Comparison of ENCODE assay signal across 8 cellular contexts in the genomic region with DNA sequence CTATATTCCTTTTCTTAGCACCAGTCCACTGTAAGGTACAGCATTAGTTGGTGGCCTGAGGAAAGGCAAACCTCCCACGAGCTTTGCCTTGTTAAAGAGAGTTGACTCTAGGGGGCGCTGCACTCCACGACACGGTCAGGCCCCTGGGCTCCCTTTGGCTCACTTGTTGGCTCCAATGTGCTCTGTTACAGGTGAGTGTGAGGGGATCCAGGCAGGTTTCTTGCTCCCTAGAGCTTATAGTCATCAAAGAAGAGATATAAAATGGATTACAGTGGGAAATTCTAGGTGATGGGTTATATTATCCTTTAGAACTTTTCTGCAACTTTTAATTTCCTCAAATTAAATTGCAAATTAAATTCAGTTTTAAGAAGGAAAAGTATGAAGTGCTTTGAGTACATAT. TPM values are rescaled to one million over a fixed set of nuclear protein-coding genes. Genes with fewer than 3 reads are reported as not detected.
DNase-seq lines count a peak whose midpoint lies in the region; ATAC-seq and TF ChIP-seq lines count a peak whose summit lies in the region.

No MANE protein-coding gene starts in this region.

- H3K4me3 Mint-ChIP-seq in activated CD4-positive, alpha-beta T cell treated with anti-CD3 and anti-CD28 coated beads, Interleukin-2, amount 10 ng/mL, durations not matched to agents 24 days and 14 days, result no peak overlapping the region

- intact Hi-C loops in activated CD4-positive, alpha-beta T cell treated with anti-CD3 and anti-CD28 coated beads, Interleukin-2, amount 10 ng/mL, durations not matched to agents 24 days and 14 days (cut with micrococcal nuclease), result loop anchor here (2.0 kb wide), 1 partner anchor 194 kb away; no protein-coding TSS in a partner anchor

- no peaks in the 10 kb centered on the region for H3K9me3 ChIP-seq in liver (ENCODE audit: control insufficient read depth in 4 of 4, low read length in 3 of 4)

- no peaks in the 10 kb centered on the region for H3K27me3 ChIP-seq in liver (ENCODE audit: control insufficient read depth in 4 of 4, insufficient read depth in 4 of 4, low read length in 3 of 4)

- H3K27ac Mint-ChIP-seq in activated CD4-positive, alpha-beta T cell treated with anti-CD3 and anti-CD28 coated beads, Interleukin-2, amount 10 ng/mL, durations not matched to agents 24 days and 14 days, result no peak overlapping the region

- DNase-seq in COLO668 (lab: John Stamatoyannopoulos, UW; ENCODE audit: unreplicated experiment), result peak; percentile 86
- DNase-seq in HFF-Myc (ENCODE audit: extremely low read depth, low read depth), result peak; percentile 33
- peak; percentile 92 for DNase-seq in NCI-H524 (lab: John Stamatoyannopoulos, UW)
- DNase-seq in activated CD4-positive, alpha-beta T cell treated with anti-CD3 and anti-CD28 coated beads, Interleukin-2, amount 10 ng/mL, durations not matched to agents 24 days and 14 days, result peak; percentile 95
- no peak for DNase-seq in coronary artery (ENCODE audit: low spot score)
- peak; percentile 60 to 76 (median 65) for DNase-seq in stimulated activated CD4-positive, alpha-beta T cell treated with anti-CD3 and anti-CD28 coated beads, TNF-alpha, amount 100 ng/mL, for 4 hours (ENCODE audit: low read depth in 3 of 3)

- TF ChIP-seq CTCF in HFF-Myc (IDR thresholded peaks at IDR 0.05; ENCODE audit: low read depth, low read length, missing control alignments) (peak; percentile 91), coronary artery (IDR thresholded peaks at IDR 0.05) (peak; percentile 49), liver (IDR thresholded peaks at IDR 0.05; ENCODE audit: low read depth, low read length, missing input control) (peak; percentile 75)

- 1% methylated on average over 4 of the region's 4 CpGs for WGBS in liver

- H3K9ac ChIP-seq in liver (ENCODE audit: low read depth in 1 of 2, low read length in 2 of 2), result no peak overlapping the region

- H3K36me3 ChIP-seq in liver (ENCODE audit: control insufficient read depth in 4 of 4, insufficient read depth in 3 of 4, low read depth in 1 of 4, low read length in 3 of 4), result no peaks in the 10 kb centered on the region

- no peak for ATAC-seq in GM21515 (IDR thresholded peaks at IDR 0.05; ENCODE audit: unreplicated experiment)

- H3K4me1 ChIP-seq in liver (ENCODE audit: control insufficient read depth in 4 of 4, insufficient read depth in 4 of 4, low read length in 3 of 4), result peaks cover 0 to 10% (median 4%) of the 10 kb centered on the region in 4 donors

- H3K36me3 Mint-ChIP-seq in activated CD4-positive, alpha-beta T cell treated with anti-CD3 and anti-CD28 coated beads, Interleukin-2, amount 10 ng/mL, durations not matched to agents 24 days and 14 days (ENCODE audit: low read depth), result no peaks in the 10 kb centered on the region

- peak; percentile 95 to 96 for TF ChIP-seq RAD21 in liver (IDR thresholded peaks at IDR 0.05)

- H3K27me3 Mint-ChIP-seq in activated CD4-positive, alpha-beta T cell treated with anti-CD3 and anti-CD28 coated beads, Interleukin-2, amount 10 ng/mL, durations not matched to agents 24 days and 14 days, result peaks cover 2% of the 10 kb centered on the region

- H3K27ac ChIP-seq in coronary artery, result no peak overlapping the region
- no peak overlapping the region for H3K27ac ChIP-seq in liver (ENCODE audit: low read depth in 1 of 2, low read length in 2 of 2)

- H3K9me3 Mint-ChIP-seq in activated CD4-positive, alpha-beta T cell treated with anti-CD3 and anti-CD28 coated beads, Interleukin-2, amount 10 ng/mL, durations not matched to agents 24 days and 14 days, result no peaks in the 10 kb centered on the region

- peaks cover 9% of the 10 kb centered on the region for H3K4me1 Mint-ChIP-seq in activated CD4-positive, alpha-beta T cell treated with anti-CD3 and anti-CD28 coated beads, Interleukin-2, amount 10 ng/mL, durations not matched to agents 24 days and 14 days

- H3K4me3 ChIP-seq in HFF-Myc (replicated peaks; ENCODE audit: low read depth, low read length), result no peak overlapping the region
- H3K4me3 ChIP-seq in coronary artery, result no peak overlapping the region
- H3K4me3 ChIP-seq in liver (ENCODE audit: low read depth in 1 of 3, low read length in 3 of 3), result no peak overlapping the region

TF ChIP-seq in liver, 16 proteins besides CTCF, POLR2A, EP300 and RAD21:
- TF ChIP-seq, protein P1, sequence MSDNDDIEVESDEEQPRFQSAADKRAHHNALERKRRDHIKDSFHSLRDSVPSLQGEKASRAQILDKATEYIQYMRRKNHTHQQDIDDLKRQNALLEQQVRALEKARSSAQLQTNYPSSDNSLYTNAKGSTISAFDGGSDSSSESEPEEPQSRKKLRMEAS (IDR thresholded peaks at IDR 0.05), result no peak
- TF ChIP-seq FOXA2 (IDR thresholded peaks at IDR 0.05) (no peak), EGR1 (IDR thresholded peaks at IDR 0.05; ENCODE audit: low read depth in 2 of 2) (no peak), SP1 (IDR thresholded peaks at IDR 0.05) (no peak), HNF4A (conservative IDR thresholded peaks at IDR 0.05) (no peak), HNF4G (IDR thresholded peaks at IDR 0.05) (no peak), FOXA1 (IDR thresholded peaks at IDR 0.05) (no peak), YY1 (IDR thresholded peaks at IDR 0.05) (no peak), RXRA (IDR thresholded peaks at IDR 0.05) (no peak), JUND (IDR thresholded peaks at IDR 0.05) (no peak), GABPA (IDR thresholded peaks at IDR 0.05 in 1 of 2, conservative IDR thresholded peaks at IDR 0.05 in 1 of 2) (no peak), NR2F2 (IDR thresholded peaks at IDR 0.05) (no peak), TAF1 (conservative IDR thresholded peaks at IDR 0.05) (no peak)
- TF ChIP-seq, protein P2, sequence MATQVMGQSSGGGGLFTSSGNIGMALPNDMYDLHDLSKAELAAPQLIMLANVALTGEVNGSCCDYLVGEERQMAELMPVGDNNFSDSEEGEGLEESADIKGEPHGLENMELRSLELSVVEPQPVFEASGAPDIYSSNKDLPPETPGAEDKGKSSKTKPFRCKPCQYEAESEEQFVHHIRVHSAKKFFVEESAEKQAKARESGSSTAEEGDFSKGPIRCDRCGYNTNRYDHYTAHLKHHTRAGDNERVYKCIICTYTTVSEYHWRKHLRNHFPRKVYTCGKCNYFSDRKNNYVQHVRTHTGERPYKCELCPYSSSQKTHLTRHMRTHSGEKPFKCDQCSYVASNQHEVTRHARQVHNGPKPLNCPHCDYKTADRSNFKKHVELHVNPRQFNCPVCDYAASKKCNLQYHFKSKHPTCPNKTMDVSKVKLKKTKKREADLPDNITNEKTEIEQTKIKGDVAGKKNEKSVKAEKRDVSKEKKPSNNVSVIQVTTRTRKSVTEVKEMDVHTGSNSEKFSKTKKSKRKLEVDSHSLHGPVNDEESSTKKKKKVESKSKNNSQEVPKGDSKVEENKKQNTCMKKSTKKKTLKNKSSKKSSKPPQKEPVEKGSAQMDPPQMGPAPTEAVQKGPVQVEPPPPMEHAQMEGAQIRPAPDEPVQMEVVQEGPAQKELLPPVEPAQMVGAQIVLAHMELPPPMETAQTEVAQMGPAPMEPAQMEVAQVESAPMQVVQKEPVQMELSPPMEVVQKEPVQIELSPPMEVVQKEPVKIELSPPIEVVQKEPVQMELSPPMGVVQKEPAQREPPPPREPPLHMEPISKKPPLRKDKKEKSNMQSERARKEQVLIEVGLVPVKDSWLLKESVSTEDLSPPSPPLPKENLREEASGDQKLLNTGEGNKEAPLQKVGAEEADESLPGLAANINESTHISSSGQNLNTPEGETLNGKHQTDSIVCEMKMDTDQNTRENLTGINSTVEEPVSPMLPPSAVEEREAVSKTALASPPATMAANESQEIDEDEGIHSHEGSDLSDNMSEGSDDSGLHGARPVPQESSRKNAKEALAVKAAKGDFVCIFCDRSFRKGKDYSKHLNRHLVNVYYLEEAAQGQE (IDR thresholded peaks at IDR 0.05), result no peak
- TF ChIP-seq, protein P3, sequence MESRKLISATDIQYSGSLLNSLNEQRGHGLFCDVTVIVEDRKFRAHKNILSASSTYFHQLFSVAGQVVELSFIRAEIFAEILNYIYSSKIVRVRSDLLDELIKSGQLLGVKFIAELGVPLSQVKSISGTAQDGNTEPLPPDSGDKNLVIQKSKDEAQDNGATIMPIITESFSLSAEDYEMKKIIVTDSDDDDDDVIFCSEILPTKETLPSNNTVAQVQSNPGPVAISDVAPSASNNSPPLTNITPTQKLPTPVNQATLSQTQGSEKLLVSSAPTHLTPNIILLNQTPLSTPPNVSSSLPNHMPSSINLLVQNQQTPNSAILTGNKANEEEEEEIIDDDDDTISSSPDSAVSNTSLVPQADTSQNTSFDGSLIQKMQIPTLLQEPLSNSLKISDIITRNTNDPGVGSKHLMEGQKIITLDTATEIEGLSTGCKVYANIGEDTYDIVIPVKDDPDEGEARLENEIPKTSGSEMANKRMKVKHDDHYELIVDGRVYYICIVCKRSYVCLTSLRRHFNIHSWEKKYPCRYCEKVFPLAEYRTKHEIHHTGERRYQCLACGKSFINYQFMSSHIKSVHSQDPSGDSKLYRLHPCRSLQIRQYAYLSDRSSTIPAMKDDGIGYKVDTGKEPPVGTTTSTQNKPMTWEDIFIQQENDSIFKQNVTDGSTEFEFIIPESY (IDR thresholded peaks at IDR 0.05), result no peak
- TF ChIP-seq, protein P4, sequence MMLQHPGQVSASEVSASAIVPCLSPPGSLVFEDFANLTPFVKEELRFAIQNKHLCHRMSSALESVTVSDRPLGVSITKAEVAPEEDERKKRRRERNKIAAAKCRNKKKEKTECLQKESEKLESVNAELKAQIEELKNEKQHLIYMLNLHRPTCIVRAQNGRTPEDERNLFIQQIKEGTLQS (IDR thresholded peaks at IDR 0.05), result no peak

RNA-seq across cellular contexts. Expression of a gene that starts 3.7 kb away (rescaled TPM):
- not detected in 2 replicates for total RNA-seq in activated CD4-positive, alpha-beta T cell treated with anti-CD3 and anti-CD28 coated beads, Interleukin-2, amount 10 ng/mL, durations not matched to agents 24 days and 14 days
- not detected for total RNA-seq in liver
- not detected for polyA plus RNA-seq in liver

RNA-seq across cellular contexts. Expression of a gene that starts 4.3 kb away (rescaled TPM):
- total RNA-seq in activated CD4-positive, alpha-beta T cell treated with anti-CD3 and anti-CD28 coated beads, Interleukin-2, amount 10 ng/mL, durations not matched to agents 24 days and 14 days, result 15.2 and 15.4 TPM in 2 replicates
- 10 to 100 TPM in 1 of 2 donors, 1 to 10 TPM in 1; 6.4 to 10.0 TPM for total RNA-seq in liver
- polyA plus RNA-seq in liver, result 1 to 10 TPM; 2.4 to 2.5 TPM
